30 cellular contexts compared by ENCODE assay signal in genomic region chr2:127015106-127015910, GRCh38.
A peak's percentile ranks its signal among the peaks of the same experiment; 100 is the strongest.
DNase-seq lines count a peak whose midpoint lies in the region; ATAC-seq and TF ChIP-seq lines count a peak whose summit lies in the region.
"Had no signal": no experiment of that assay in that cellular context is flagged by ENCODE, and none has a peak within 500 bp of the region (broad histone marks: within the 10 kb centered on the region; RNA-seq: fewer than 3 reads in every experiment).

No MANE protein-coding gene starts in this region.

- ATAC-seq in activated T-cell treated with anti-CD3 and anti-CD28 coated beads, Interleukin-2, amount 50 U/mL, for 72 hours (replicated peaks in 1 of 2): no peak
- ATAC-seq: body of pancreas had no signal

- no peaks in the 10 kb centered on the region for H3K9me3 ChIP-seq in osteoblast (ENCODE audit: low read depth, low read length)
- H3K9me3 ChIP-seq: body of pancreas, Caco-2, heart right ventricle, neutrophil, sigmoid colon, transverse colon had no signal

- H3K4me2 ChIP-seq in osteoblast (ENCODE audit: insufficient read depth, low read length): peak overlapping the region; percentile 1

- H3K36me3 ChIP-seq in osteoblast (ENCODE audit: insufficient read depth, low read length): no peaks in the 10 kb centered on the region
- H3K36me3 ChIP-seq: heart right ventricle, neutrophil, sigmoid colon, transverse colon had no signal

- TF ChIP-seq CTCF in RWPE1 (conservative IDR thresholded peaks at IDR 0.05; ENCODE audit: low read depth): no peak
- TF ChIP-seq CTCF in epithelial cell of esophagus (IDR thresholded peaks at IDR 0.05; ENCODE audit: insufficient read depth, low read depth, low read length, missing control alignments): no peak
- no peak for TF ChIP-seq CTCF in osteoblast (IDR thresholded peaks at IDR 0.05; ENCODE audit: extremely low read depth, low read depth, low read length)

- CTCF ChIA-PET in RWPE1 (lab: Yijun Ruan, JAX): no interaction called here

- peak overlapping the region; percentile 1 for H2AFZ ChIP-seq in osteoblast (ENCODE audit: low read length)

- H3K27ac Mint-ChIP-seq in activated T-cell treated with anti-CD3 and anti-CD28 coated beads, Interleukin-2, amount 50 U/mL, for 72 hours: no peak overlapping the region
- H3K27ac Mint-ChIP-seq: activated CD4-positive, alpha-beta memory T cell treated with anti-CD3 and anti-CD28 coated beads, Interleukin-2, amount 10 ng/mL, durations not matched to agents 7 days and 5 days; activated T-helper 1 cell treated with anti-CD3 and anti-CD28 coated beads, Interleukin-12 subunit alpha, Interleukin-12 subunit beta, Interleukin-2, Interleukin-4 antibody, amounts not matched to agents 30 ng/mL and 10 ng/mL and 1 ng/mL, durations not matched to agents 14 hours and 24 hours and 36 hours; naive B cell; T-helper 2 cell treated with Interferon-gamma antibody and Interleukin-4, amounts not matched to agents 5 μg/mL and 100 μg/mL, for 36 hours had no signal

- peaks cover 17% of the 10 kb centered on the region for H3K27me3 ChIP-seq in osteoblast (ENCODE audit: insufficient read depth, low read length)
- H3K27me3 ChIP-seq: body of pancreas, sigmoid colon, transverse colon had no signal

- H3K27me3 Mint-ChIP-seq in activated T-cell treated with anti-CD3 and anti-CD28 coated beads, Interleukin-2, amount 50 U/mL, for 72 hours (ENCODE audit: low read depth): peaks cover 35% of the 10 kb centered on the region

- no peaks in the 10 kb centered on the region for H3K4me1 Mint-ChIP-seq in activated T-cell treated with anti-CD3 and anti-CD28 coated beads, Interleukin-2, amount 50 U/mL, for 72 hours (ENCODE audit: low read depth)
- H3K4me1 Mint-ChIP-seq: activated CD4-positive, alpha-beta memory T cell treated with anti-CD3 and anti-CD28 coated beads, Interleukin-2, amount 10 ng/mL, durations not matched to agents 7 days and 5 days; naive B cell had no signal

- H3K9me3 Mint-ChIP-seq in activated T-cell treated with anti-CD3 and anti-CD28 coated beads, Interleukin-2, amount 50 U/mL, for 72 hours: no peaks in the 10 kb centered on the region
- H3K9me3 Mint-ChIP-seq: activated CD4-positive, alpha-beta memory T cell treated with anti-CD3 and anti-CD28 coated beads, Interleukin-2, amount 10 ng/mL, durations not matched to agents 7 days and 5 days; activated T-helper 1 cell treated with anti-CD3 and anti-CD28 coated beads, Interleukin-12 subunit alpha, Interleukin-12 subunit beta, Interleukin-2, Interleukin-4 antibody, amounts not matched to agents 30 ng/mL and 10 ng/mL and 1 ng/mL, durations not matched to agents 14 hours and 24 hours and 36 hours; T-helper 2 cell treated with Interferon-gamma antibody and Interleukin-4, amounts not matched to agents 5 μg/mL and 100 μg/mL, for 36 hours had no signal

- H3K4me3 ChIP-seq in epithelial cell of esophagus (ENCODE audit: low read length) (no peak overlapping the region), osteoblast (ENCODE audit: insufficient read depth, low read length) (no peak overlapping the region)
- H3K4me3 ChIP-seq: body of pancreas, heart right ventricle, sigmoid colon, transverse colon had no signal

- no peaks in the 10 kb centered on the region for H3K79me2 ChIP-seq in osteoblast (ENCODE audit: insufficient read depth, low read length)

- H3K27ac ChIP-seq in RWPE1 (peak overlapping the region; percentile 54), osteoblast (ENCODE audit: low read depth, low read length) (peak overlapping the region; percentile 75)
- H3K27ac ChIP-seq: body of pancreas, neutrophil, sigmoid colon, transverse colon had no signal

- no peak overlapping the region for H3K4me3 Mint-ChIP-seq in activated T-cell treated with anti-CD3 and anti-CD28 coated beads, Interleukin-2, amount 50 U/mL, for 72 hours
- H3K4me3 Mint-ChIP-seq: activated CD4-positive, alpha-beta memory T cell treated with anti-CD3 and anti-CD28 coated beads, Interleukin-2, amount 10 ng/mL, durations not matched to agents 7 days and 5 days; activated T-helper 1 cell treated with anti-CD3 and anti-CD28 coated beads, Interleukin-12 subunit alpha, Interleukin-12 subunit beta, Interleukin-2, Interleukin-4 antibody, amounts not matched to agents 30 ng/mL and 10 ng/mL and 1 ng/mL, durations not matched to agents 14 hours and 24 hours and 36 hours; naive B cell; T-helper 2 cell treated with Interferon-gamma antibody and Interleukin-4, amounts not matched to agents 5 μg/mL and 100 μg/mL, for 36 hours had no signal

- POLR2A ChIA-PET in RWPE1 (lab: Yijun Ruan, JAX; ENCODE audit: low non-redundant PET): no interaction called here

- H3K36me3 Mint-ChIP-seq in activated T-cell treated with anti-CD3 and anti-CD28 coated beads, Interleukin-2, amount 50 U/mL, for 72 hours (ENCODE audit: insufficient read depth in 2 of 2): no peaks in the 10 kb centered on the region
- H3K36me3 Mint-ChIP-seq: naive B cell had no signal

- peaks cover 16% of the 10 kb centered on the region for H3K4me1 ChIP-seq in osteoblast (ENCODE audit: insufficient read depth, low read length)
- H3K4me1 ChIP-seq: body of pancreas, transverse colon had no signal

- no peaks in the 10 kb centered on the region for H4K20me1 ChIP-seq in osteoblast (ENCODE audit: insufficient read depth, low read length)

- peak; percentile 24 for DNase-seq in ELR (ENCODE audit: low read depth)
- DNase-seq in RWPE1 (ENCODE audit: low spot score): no peak
- peak; percentile 22 for DNase-seq in epithelial cell of esophagus (ENCODE audit: low read depth)
- DNase-seq in osteoblast (ENCODE audit: insufficient read length, low spot score, missing footprints): no peak
- DNase-seq in T-helper 2 cell: no peak
- no peak for DNase-seq in activated T-cell treated with anti-CD3 and anti-CD28 coated beads, Interleukin-2, amount 50 U/mL, for 72 hours
- no peak for DNase-seq in stimulated activated naive CD4-positive, alpha-beta T cell treated with Interleukin-2 at 50 U/mL for 16 hours (lab: John Stamatoyannopoulos, UW)
- no peak for DNase-seq in Kasumi-1 (lab: John Stamatoyannopoulos, UW)
- DNase-seq: activated CD4-positive, alpha-beta memory T cell treated with anti-CD3 and anti-CD28 coated beads, Interleukin-2, amount 10 ng/mL, durations not matched to agents 7 days and 5 days; activated CD8-positive, alpha-beta memory T cell treated with anti-CD3 and anti-CD28 coated beads, Interleukin-2, amount 50 U/mL, for 4 hours; activated naive CD4-positive, alpha-beta T cell treated with Interleukin-2 at 50 U/mL for 16 hours; body of pancreas; C1 segment of cervical spinal cord; Caco-2; DMS53; erythroblast; heart right ventricle; midbrain; MM.1S; naive B cell; NCI-H1417 treated with DMSO at 0.1 percent for 48 hours; NCI-H2029 treated with DMSO at 0.1 percent for 48 hours; NCI-H526; SHP77; sigmoid colon; stimulated activated CD4-positive, alpha-beta T cell treated with anti-CD3 and anti-CD28 coated beads, Interleukin-4, amount 100 ng/mL, for 1 hour; transverse colon had no signal

Comparison
In these comparisons a context has a peak if more than half of its experiments do, and no peak if none do; other contexts are left out.
1. DNase-seq: peak in ELR (single experiment) and epithelial cell of esophagus (single experiment); none in RWPE1 (single experiment), osteoblast (single experiment), T-helper 2 cell (0 of 5), activated T-cell treated with anti-CD3 and anti-CD28 coated beads, Interleukin-2, amount 50 U/mL, for 72 hours (0 of 2), stimulated activated naive CD4-positive, alpha-beta T cell treated with Interleukin-2 at 50 U/mL for 16 hours (single experiment) and Kasumi-1 (0 of 2).